In the genomic region with DNA sequence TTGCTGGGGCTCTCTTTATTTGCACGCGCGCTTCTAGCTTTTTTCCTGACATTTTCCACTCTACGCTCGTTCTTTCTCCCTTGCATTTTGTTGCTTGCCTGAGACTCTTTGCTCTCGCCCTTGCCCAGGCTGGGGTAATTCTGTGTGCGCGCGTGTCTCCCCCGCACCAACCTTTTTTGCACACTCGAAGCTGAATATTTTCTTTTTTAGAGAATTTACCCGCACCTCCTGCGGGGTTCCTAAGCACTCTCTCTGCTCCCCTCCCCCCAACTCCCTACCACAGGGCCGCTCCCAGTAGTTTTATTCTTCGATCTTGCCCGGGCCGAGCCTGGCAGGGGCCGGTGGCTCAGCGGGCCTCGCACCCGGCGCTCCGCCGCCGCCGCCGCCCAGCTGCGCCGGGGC, we compare ENCODE assay signal across 7 cellular contexts. TPM values are rescaled to one million over a fixed set of nuclear protein-coding genes. Genes with fewer than 3 reads are reported as not detected.
DNase-seq lines count a peak whose midpoint lies in the region; ATAC-seq, FAIRE-seq and TF ChIP-seq lines count a peak whose summit lies in the region.

No MANE protein-coding gene starts in this region.

- RAD21 ChIA-PET in HCT116 (lab: Charles Lee; ENCODE audit: low non-redundant PET in 1 of 2, low total read pairs in 2 of 2, uncharacterized antibody in 2 of 2, unreplicated experiment in 2 of 2) = no interaction called here

- ATAC-seq in HCT116 (no peak), HG02885 (IDR thresholded peaks at IDR 0.05; ENCODE audit: poor library complexity, unreplicated experiment) (no peak)

- H3K4me1 ChIP-seq in HCT116 (ENCODE audit: control insufficient read depth in 1 of 2, insufficient read depth in 2 of 2, low read length in 2 of 2) = peaks cover 24 to 52% of the 10 kb centered on the region in 2 experiments
- H3K4me1 ChIP-seq in small intestine (ENCODE audit: control insufficient read depth in 2 of 2, insufficient read depth in 1 of 2, low read depth in 1 of 2, low read length in 1 of 2) = peaks cover 3% of the 10 kb centered on the region in 2 donors

- peak overlapping the region; percentile 86 for H3K4me2 ChIP-seq in HCT116 (ENCODE audit: low read length)

- no peak for TF ChIP-seq CTCF in HCT116 (IDR thresholded peaks at IDR 0.05 in 2 of 3, conservative IDR thresholded peaks at IDR 0.05 in 1 of 3; ENCODE audit: borderline replicate concordance in 1 of 3, insufficient read depth in 1 of 3, low read depth in 2 of 3, low read length in 2 of 3)
- no peak for TF ChIP-seq CTCF in VCaP (conservative IDR thresholded peaks at IDR 0.05)

- H4K20me1 ChIP-seq in HCT116 (ENCODE audit: insufficient read depth) = no peaks in the 10 kb centered on the region

- no peak overlapping the region for H2AFZ ChIP-seq in HCT116 (ENCODE audit: low read depth, low read length, poor library complexity, severe bottlenecking)

- BruUV-seq in HCT116 (replicated peaks; lab: Mats Ljungman, UMichigan) = no TSS peak

- H3K27ac ChIP-seq in HCT116 (ENCODE audit: low read depth, low read length) (peak overlapping the region; percentile 45; the same call in 1 of the 2 replicates), VCaP (peak overlapping the region; percentile 78), small intestine (ENCODE audit: low read depth in 1 of 2, low read length in 1 of 2) (peak overlapping the region in 1 of 2 donors; percentile 79)

- intact Hi-C loops in HCT116 (cut with micrococcal nuclease) = no loop called here

- FAIRE-seq in small intestine (lab: Jason Lieb, UNC) = no peak

- no peak for TF ChIP-seq RAD21 in HCT116 (IDR thresholded peaks at IDR 0.05; ENCODE audit: low read depth)

- peak overlapping the region; percentile 66 to 79 for H3K4me3 ChIP-seq in HCT116 (replicated peaks in 1 of 2; ENCODE audit: low read depth in 1 of 2, low read length in 2 of 2)
- peak overlapping the region; percentile 54 to 62 for H3K4me3 ChIP-seq in small intestine (ENCODE audit: low read depth in 1 of 2, low read length in 2 of 2)

- no peaks in the 10 kb centered on the region for H3K79me2 ChIP-seq in HCT116 (ENCODE audit: insufficient read depth, low read length)

- POLR2A ChIA-PET in HCT116 (lab: Charles Lee) = interaction anchor here (0.6 to 1.8 kb wide), 8 partner anchors 13 to 859 kb away, joined by 3 to 9 read pairs (median 3); partner anchors contain the start of gene LSG1

- H3K9me3 ChIP-seq in HCT116 (ENCODE audit: control insufficient read depth in 1 of 2, insufficient read depth in 1 of 2, low read depth in 1 of 2, low read length in 2 of 2) (no peaks in the 10 kb centered on the region), small intestine (ENCODE audit: control insufficient read depth, low read depth) (no peaks in the 10 kb centered on the region)

- H3K9me2 ChIP-seq in HCT116 (ENCODE audit: insufficient read depth) = no peaks in the 10 kb centered on the region

- no peak for TF ChIP-seq POLR2A in HCT116 (IDR thresholded peaks at IDR 0.05; ENCODE audit: borderline replicate concordance, extremely low read depth, insufficient read depth, insufficient read length)

- H3K27me3 ChIP-seq in HCT116 (ENCODE audit: insufficient read depth, low read length) (no peaks in the 10 kb centered on the region), small intestine (ENCODE audit: control insufficient read depth in 2 of 2, insufficient read depth in 2 of 2, low read length in 2 of 2) (peaks cover 0 to 4% of the 10 kb centered on the region in 2 donors)

- H3K36me3 ChIP-seq in HCT116 (ENCODE audit: control insufficient read depth in 1 of 2, insufficient read depth in 2 of 2, low read length in 2 of 2) = no peaks in the 10 kb centered on the region
- H3K36me3 ChIP-seq in small intestine (ENCODE audit: control insufficient read depth in 2 of 2, insufficient read depth in 2 of 2, low read length in 2 of 2) = no peaks in the 10 kb centered on the region

- H3K9ac ChIP-seq in HCT116 (ENCODE audit: low read length) = peak overlapping the region; percentile 66

- 0 to 1% (median 0%) methylated on average over 29 of the region's 29 CpGs for WGBS in small intestine, 3 donors

- CTCF ChIA-PET in HCT116 (lab: Charles Lee) = no interaction called here

- DNase-seq in HCT116 (ENCODE audit: low read depth, low spot score) (no peak), hepatic stellate cell (ENCODE audit: low spot score) (peak; percentile 20), small intestine (no peak), Ammon's horn (ENCODE audit: low spot score) (no peak)
- DNase-seq in activated CD4-positive, CD25-positive, alpha-beta regulatory T cell (lab: John Stamatoyannopoulos, UW) = no peak

TF ChIP-seq in HCT116, 20 proteins besides CTCF, POLR2A, EP300 and RAD21:
- TF ChIP-seq CBX3 (IDR thresholded peaks at IDR 0.05; ENCODE audit: low read depth) (no peak), POLR2AphosphoS5 (IDR thresholded peaks at IDR 0.05; ENCODE audit: low read depth, low read length) (no peak), CEBPB (IDR thresholded peaks at IDR 0.05; ENCODE audit: low read depth) (no peak), EZH2phosphoT487 (IDR thresholded peaks at IDR 0.05; ENCODE audit: borderline replicate concordance) (no peak), ATF3 (IDR thresholded peaks at IDR 0.05) (no peak), JUND (IDR thresholded peaks at IDR 0.05) (no peak), EGR1 (IDR thresholded peaks at IDR 0.05; ENCODE audit: low read depth) (no peak), SRF (IDR thresholded peaks at IDR 0.05; ENCODE audit: low read depth) (no peak), ZBTB33 (IDR thresholded peaks at IDR 0.05; ENCODE audit: extremely low read depth, insufficient replicate concordance, low read length) (no peak), MAX (IDR thresholded peaks at IDR 0.05) (no peak)

RNA-seq across cellular contexts. Expression of gene FAM43A, which starts 0.7 kb away (rescaled TPM):
- total RNA-seq in HCT116 (2021; ENCODE audit: unreplicated experiment) = 6.8 TPM
- 6.0 TPM in 2 replicates for polyA plus RNA-seq in HCT116 (2012)
- 1 to 10 TPM in 2 of 3 donors, under 1 TPM in 1; 0.45 to 9.8 (median 1.6) TPM for polyA plus RNA-seq in small intestine

RNA-seq across cellular contexts. Expression of gene LSG1, which starts 14.4 kb away (rescaled TPM):
- total RNA-seq in HCT116 (2021; ENCODE audit: unreplicated experiment) = 39.7 TPM
- polyA plus RNA-seq in HCT116 (2012) = 26.3 and 26.9 TPM in 2 replicates
- 10 to 100 TPM; 17.7 to 23.2 (median 20.7) TPM for polyA plus RNA-seq in small intestine

RNA-seq across cellular contexts. Expression of gene TMEM44, which starts 53.2 kb away (rescaled TPM):
- total RNA-seq in HCT116 (2021; ENCODE audit: unreplicated experiment) = 30.3 TPM
- 26.1 and 29.1 TPM in 2 replicates for polyA plus RNA-seq in HCT116 (2012)
- polyA plus RNA-seq in small intestine = 10 to 100 TPM in 1 of 3 donors, 1 to 10 TPM in 2; 2.7 to 12.2 (median 3.6) TPM
